Comparison of ENCODE assay signal across 8 cellular contexts in the genomic region with DNA sequence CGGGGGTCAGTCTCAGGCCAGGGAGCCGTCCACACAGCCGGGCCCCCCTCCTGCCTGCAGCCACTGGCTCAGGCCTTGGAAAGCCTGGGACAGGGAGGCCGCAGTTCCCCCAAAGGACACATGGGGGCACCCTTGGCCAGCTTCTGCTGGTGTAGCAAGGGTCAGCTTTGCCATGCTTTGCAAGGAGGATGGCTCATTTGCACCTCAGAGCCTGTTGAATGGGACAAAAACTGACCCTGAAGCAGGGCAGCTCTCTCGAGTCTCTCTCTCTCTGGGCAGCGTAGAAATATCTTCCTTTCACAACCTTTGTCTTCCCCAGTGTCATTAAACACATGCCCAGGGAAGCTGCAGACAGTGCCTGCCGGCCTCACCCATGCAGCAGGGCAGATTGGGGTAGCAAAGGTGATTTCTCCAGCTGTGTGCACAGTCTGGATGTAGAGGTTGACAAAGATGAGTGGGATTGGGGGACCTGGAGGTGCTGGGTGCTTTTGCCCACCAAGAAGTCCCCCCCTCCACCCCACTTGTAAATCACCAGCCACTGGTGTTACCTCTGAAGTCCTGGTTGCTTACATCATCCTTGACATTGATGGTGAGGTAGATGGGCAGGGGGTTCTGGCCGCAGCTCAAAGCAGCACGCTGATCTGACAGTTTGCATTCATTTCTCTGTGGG. TPM values are rescaled to one million over a fixed set of nuclear protein-coding genes. Genes with fewer than 3 reads are reported as not detected.
A peak's percentile ranks its signal among the peaks of the same experiment; 100 is the strongest.
DNase-seq lines count a peak whose midpoint lies in the region; ATAC-seq and TF ChIP-seq lines count a peak whose summit lies in the region.

No MANE protein-coding gene starts in this region.

- H3K9me2 ChIP-seq in DOHH2 (replicated peaks; ENCODE audit: control insufficient read depth, low read length) (no peaks in the 10 kb centered on the region), PC-9 (ENCODE audit: insufficient read depth) (no peaks in the 10 kb centered on the region)

- H3K36me3 Mint-ChIP-seq in nephron progenitor cell (ENCODE audit: low read depth) = no peaks in the 10 kb centered on the region

- H3K9me3 Mint-ChIP-seq in nephron progenitor cell = no peaks in the 10 kb centered on the region

- H3K27ac Mint-ChIP-seq in nephron progenitor cell = no peak overlapping the region

- peaks cover 19% of the 10 kb centered on the region for H3K27me3 Mint-ChIP-seq in nephron progenitor cell (ENCODE audit: low read depth, poor library complexity)

- ATAC-seq in HG03060 (IDR thresholded peaks at IDR 0.05; ENCODE audit: low read depth, unreplicated experiment) (peak; percentile 52), GM18873 (IDR thresholded peaks at IDR 0.05; ENCODE audit: low FRiP score, unreplicated experiment) (no peak)

- H3F3A ChIP-seq in DOHH2 (ENCODE audit: control insufficient read depth, insufficient read depth) (no peaks in the 10 kb centered on the region), PC-9 (ENCODE audit: insufficient read depth, low read depth) (no peaks in the 10 kb centered on the region)

- H3K27ac ChIP-seq in DOHH2 (ENCODE audit: low read depth, low read length) = no peak overlapping the region
- no peak overlapping the region for H3K27ac ChIP-seq in PC-9

- no peaks in the 10 kb centered on the region for H3K79me2 ChIP-seq in DOHH2 (ENCODE audit: control insufficient read depth, low read length)
- no peaks in the 10 kb centered on the region for H3K79me2 ChIP-seq in PC-9 (ENCODE audit: low read depth)

- DNase-seq in PC-9 (peak; percentile 43 to 85), fibroblast of mammary gland (ENCODE audit: low read depth) (peak; percentile 67), nephron progenitor cell (peak; percentile 97)
- peak; percentile 94 for DNase-seq in activated T-cell treated with anti-CD3 and anti-CD28 coated beads, Interleukin-2, amount 50 U/mL, for 48 hours
- DNase-seq in stimulated activated naive CD4-positive, alpha-beta T cell treated with Interleukin-2 at 50 U/mL for 16 hours (lab: John Stamatoyannopoulos, UW) = peak; percentile 73

- H3K36me3 ChIP-seq in DOHH2 (ENCODE audit: control insufficient read depth, low read length) (no peaks in the 10 kb centered on the region), PC-9 (ENCODE audit: low read depth) (no peaks in the 10 kb centered on the region)

- H3K4me1 ChIP-seq in DOHH2 (ENCODE audit: control insufficient read depth, low read length) (no peaks in the 10 kb centered on the region), PC-9 (replicated peaks; ENCODE audit: insufficient read depth) (no peaks in the 10 kb centered on the region)

- H4K20me1 ChIP-seq in DOHH2 (ENCODE audit: control insufficient read depth, insufficient read depth, low read depth, low read length) (no peaks in the 10 kb centered on the region), PC-9 (ENCODE audit: insufficient read depth) (no peaks in the 10 kb centered on the region)

- no peaks in the 10 kb centered on the region for H3K9me3 ChIP-seq in DOHH2 (ENCODE audit: control insufficient read depth, insufficient read depth, low read length)
- H3K9me3 ChIP-seq in PC-9 (ENCODE audit: insufficient read depth, low read depth) = no peaks in the 10 kb centered on the region

- TF ChIP-seq CTCF in DOHH2 (IDR thresholded peaks at IDR 0.05; ENCODE audit: low read depth, low read length, poor library complexity, severe bottlenecking) (peak; percentile 86), PC-9 (conservative IDR thresholded peaks at IDR 0.05) (peak; percentile 88), fibroblast of mammary gland (conservative IDR thresholded peaks at IDR 0.05; ENCODE audit: control insufficient read depth, insufficient read depth, low read depth, low read length) (peak; percentile 97), nephron progenitor cell (IDR thresholded peaks at IDR 0.05) (peak; percentile 99)

- peaks cover 26% of the 10 kb centered on the region for H3K4me1 Mint-ChIP-seq in nephron progenitor cell

- BruUV-seq in PC-9 (replicated peaks; lab: Mats Ljungman, UMichigan) = no TSS peak

- POLR2A ChIA-PET in PC-9 (lab: Charles Lee; ENCODE audit: unreplicated experiment) = interaction anchor here (0.5 to 0.7 kb wide), 4 partner anchors 17 to 1879 kb away, joined by 3 to 25 read pairs (median 4); a partner anchor contains a TSS

- H3K4me3 Mint-ChIP-seq in nephron progenitor cell = no peak overlapping the region

- H3K4me3 ChIP-seq in DOHH2 (ENCODE audit: low read length) (no peak overlapping the region), PC-9 (no peak overlapping the region), fibroblast of mammary gland (ENCODE audit: control insufficient read depth, low read depth, low read length) (no peak overlapping the region)

- H3K4me2 ChIP-seq in DOHH2 (ENCODE audit: low read length) (no peak overlapping the region), PC-9 (no peak overlapping the region)

- H3K27me3 ChIP-seq in DOHH2 (ENCODE audit: control insufficient read depth, low read length) (no peaks in the 10 kb centered on the region), PC-9 (ENCODE audit: insufficient read depth, low read depth) (no peaks in the 10 kb centered on the region)

- CTCF ChIA-PET in PC-9 (lab: Charles Lee) = interaction anchor here (0.6 to 1.2 kb wide), 6 partner anchors 68 to 395 kb away, joined by 3 to 4 read pairs (median 4); a partner anchor contains a TSS

- no peak overlapping the region for H2AFZ ChIP-seq in PC-9

- intact Hi-C loops in PC-9 (cut with micrococcal nuclease; ENCODE audit: unreplicated experiment) = loop anchor here (1.0 kb wide), 3 partner anchors 68 to 145 kb away; no protein-coding TSS in a partner anchor

RNA-seq across cellular contexts. Expression of a gene that starts 17.4 kb away (rescaled TPM):
- total RNA-seq in PC-9 (2021) = 15.4 and 18.1 TPM in 2 replicates

RNA-seq across cellular contexts. Expression of a gene that starts 31.1 kb away (rescaled TPM):
- not detected in 2 replicates for total RNA-seq in PC-9 (2021)
